1 cellular context compared by ENCODE assay signal in the genomic region with DNA sequence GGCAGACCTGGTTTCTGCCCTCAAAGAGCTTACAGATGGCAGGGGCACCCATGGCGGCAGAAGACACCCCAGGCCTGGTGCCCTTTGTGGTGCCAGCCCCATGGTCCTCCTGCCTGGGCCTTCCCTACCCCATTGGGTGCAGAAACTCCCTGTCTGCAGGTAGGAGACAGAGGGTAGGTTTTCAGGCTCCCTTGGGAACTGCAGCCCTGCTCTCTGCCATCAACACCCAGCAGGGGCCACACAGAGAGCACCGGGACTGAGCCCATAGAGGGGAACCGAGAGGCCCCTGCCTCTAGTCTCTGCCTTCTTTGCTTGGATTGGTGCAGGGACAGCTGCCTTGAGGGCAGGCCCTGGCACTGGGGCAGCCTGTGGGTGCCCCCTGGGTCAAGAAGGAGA.
TF ChIP-seq lines count a peak whose summit lies in the region.

No MANE protein-coding gene starts in this region.

TF ChIP-seq in IMR-90, 13 proteins besides CTCF, POLR2A, EP300 and RAD21:
- TF ChIP-seq ELK1 (IDR thresholded peaks at IDR 0.05; ENCODE audit: borderline replicate concordance, low read depth, low read length) (no peak), FOS (IDR thresholded peaks at IDR 0.05; ENCODE audit: low read depth, low read length) (no peak), MAZ (IDR thresholded peaks at IDR 0.05; ENCODE audit: borderline replicate concordance, low read depth, low read length) (no peak), RFX5 (IDR thresholded peaks at IDR 0.05; ENCODE audit: low read depth, low read length) (no peak), USF2 (IDR thresholded peaks at IDR 0.05; ENCODE audit: low read depth, low read length) (no peak), MAFK (IDR thresholded peaks at IDR 0.05; ENCODE audit: low read depth, low read length) (no peak), SMC3 (IDR thresholded peaks at IDR 0.05; ENCODE audit: low read depth, low read length) (no peak), CHD1 (IDR thresholded peaks at IDR 0.05; ENCODE audit: low read depth, low read length) (no peak), BHLHE40 (IDR thresholded peaks at IDR 0.05; ENCODE audit: low read depth, low read length) (no peak), MXI1 (IDR thresholded peaks at IDR 0.05; ENCODE audit: borderline replicate concordance, low read depth, low read length) (no peak), NFE2L2 (IDR thresholded peaks at IDR 0.05; ENCODE audit: low read depth, low read length) (no peak), RCOR1 (IDR thresholded peaks at IDR 0.05; ENCODE audit: insufficient replicate concordance, low read length) (no peak), CEBPB (IDR thresholded peaks at IDR 0.05; ENCODE audit: low read depth, low read length) (no peak)
